ENCODE assay signal across 20 cellular contexts in genomic region chr5:159403906-159404641, GRCh38.
DNase-seq lines count a peak whose midpoint lies in the region; ATAC-seq and TF ChIP-seq lines count a peak whose summit lies in the region.
"Had no signal": no experiment of that assay in that cellular context is flagged by ENCODE, and none has a peak within 500 bp of the region (broad histone marks: within the 10 kb centered on the region; RNA-seq: fewer than 3 reads in every experiment).

No MANE protein-coding gene starts in this region.

- no peaks in the 10 kb centered on the region for H3K9me3 ChIP-seq in HEK293 (ENCODE audit: control insufficient read depth, insufficient read depth, low read depth, low read length)
- H3K9me3 ChIP-seq in CD4-positive, alpha-beta T cell (ENCODE audit: control insufficient read depth, low read length) = no peaks in the 10 kb centered on the region

- no peaks in the 10 kb centered on the region for H3K4me1 Mint-ChIP-seq in CD4-positive, alpha-beta T cell (ENCODE audit: low read depth)

- no peaks in the 10 kb centered on the region for H3K9me3 Mint-ChIP-seq in CD4-positive, alpha-beta T cell
- H3K9me3 Mint-ChIP-seq: activated CD8-positive, alpha-beta T cell treated with anti-CD3 and anti-CD28 coated beads for 36 hours; activated naive CD4-positive, alpha-beta T cell treated with anti-CD3 and anti-CD28 coated beads, Interleukin-2, amount 50 U/mL, for 72 hours; mesothelial cell of epicardium; neural progenitor cell; WTC11 had no signal

- no peak for ATAC-seq in HG03039 (IDR thresholded peaks at IDR 0.05; ENCODE audit: unreplicated experiment)
- no peak for ATAC-seq in CD4-positive, alpha-beta T cell (ENCODE audit: poor library complexity)
- ATAC-seq: activated CD8-positive, alpha-beta T cell treated with anti-CD3 and anti-CD28 coated beads for 36 hours; activated naive CD4-positive, alpha-beta T cell treated with anti-CD3 and anti-CD28 coated beads, Interleukin-2, amount 50 U/mL, for 72 hours; right cardiac atrium; WTC11 had no signal

- no peak overlapping the region for H3K27ac Mint-ChIP-seq in CD4-positive, alpha-beta T cell
- H3K27ac Mint-ChIP-seq: activated CD8-positive, alpha-beta T cell treated with anti-CD3 and anti-CD28 coated beads for 36 hours; activated naive CD4-positive, alpha-beta T cell treated with anti-CD3 and anti-CD28 coated beads, Interleukin-2, amount 50 U/mL, for 72 hours; mesothelial cell of epicardium; neural progenitor cell; WTC11 had no signal

- peak overlapping the region; percentile 28 for H3K27ac ChIP-seq in HEK293 (ENCODE audit: extremely low read depth, low read depth, low read length)
- no peak overlapping the region for H3K27ac ChIP-seq in CD4-positive, alpha-beta T cell (ENCODE audit: low read depth, low read length)
- H3K27ac ChIP-seq: cardiac muscle cell, hepatocyte, neural progenitor cell had no signal

- POLR2A ChIA-PET in HEK293 (lab: Yijun Ruan, JAX) = no interaction called here
- POLR2A ChIA-PET in CD4-positive, alpha-beta T cell (lab: Charles Lee) = no interaction called here

- H3K36me3 Mint-ChIP-seq in CD4-positive, alpha-beta T cell (ENCODE audit: low read depth) = no peaks in the 10 kb centered on the region
- H3K36me3 Mint-ChIP-seq: activated naive CD4-positive, alpha-beta T cell treated with anti-CD3 and anti-CD28 coated beads, Interleukin-2, amount 50 U/mL, for 72 hours; mesothelial cell of epicardium; neural progenitor cell; WTC11 had no signal

- H3K27me3 ChIP-seq in CD4-positive, alpha-beta T cell (ENCODE audit: control insufficient read depth, insufficient read depth, low read length) = no peaks in the 10 kb centered on the region
- H3K27me3 ChIP-seq: cardiac muscle cell, hepatocyte, neural progenitor cell had no signal

- peaks cover 16% of the 10 kb centered on the region for H3K27me3 Mint-ChIP-seq in CD4-positive, alpha-beta T cell

- no peak overlapping the region for H3K4me3 ChIP-seq in HEK293 (ENCODE audit: low read depth, low read length)
- H3K4me3 ChIP-seq in fibroblast of mammary gland (ENCODE audit: control insufficient read depth, low read depth, low read length) = no peak overlapping the region
- H3K4me3 ChIP-seq: cardiac muscle cell, hepatocyte, neural progenitor cell had no signal

- CTCF ChIA-PET in HEK293 (lab: Yijun Ruan, JAX) = interaction anchor here (0.5 kb wide), 1 partner anchor 477 kb away, joined by 3 read pairs; no protein-coding TSS in a partner anchor
- CTCF ChIA-PET in CD4-positive, alpha-beta T cell (lab: Charles Lee) = no interaction called here

- peaks cover 5% of the 10 kb centered on the region; the same call in 1 of the 2 replicates for H3K4me1 ChIP-seq in HEK293 (ENCODE audit: control insufficient read depth, insufficient read depth, low read length)

- no peak for TF ChIP-seq CTCF in HEK293 (tag by site-specific recombination; IDR thresholded peaks at IDR 0.05)
- TF ChIP-seq CTCF in fibroblast of mammary gland (conservative IDR thresholded peaks at IDR 0.05; ENCODE audit: control insufficient read depth, insufficient read depth, low read depth, low read length) = no peak
- TF ChIP-seq CTCF in CD4-positive, alpha-beta T cell (IDR thresholded peaks at IDR 0.05) = no peak

- H3K4me3 Mint-ChIP-seq in CD4-positive, alpha-beta T cell = no peak overlapping the region
- H3K4me3 Mint-ChIP-seq: activated CD8-positive, alpha-beta T cell treated with anti-CD3 and anti-CD28 coated beads for 36 hours; mesothelial cell of epicardium; neural progenitor cell; WTC11 had no signal

- no peaks in the 10 kb centered on the region for H3K36me3 ChIP-seq in HEK293 (ENCODE audit: control insufficient read depth in 2 of 2, insufficient read depth in 1 of 2, low read length in 2 of 2)
- H3K36me3 ChIP-seq: cardiac muscle cell, neural progenitor cell had no signal

- DNase-seq in AG08395 (ENCODE audit: low spot score) = peak; percentile 23
- peak; percentile 22 for DNase-seq in NCI-H526 treated with DMSO at 0.1 percent for 48 hours (lab: John Stamatoyannopoulos, UW)
- peak; percentile 40 for DNase-seq in fibroblast of mammary gland (ENCODE audit: low read depth)
- no peak for DNase-seq in GOT3 (lab: John Stamatoyannopoulos, UW)
- no peak for DNase-seq in LoVo (ENCODE audit: low spot score)
- DNase-seq in CD4-positive, alpha-beta T cell = no peak
- DNase-seq: activated CD8-positive, alpha-beta T cell treated with anti-CD3 and anti-CD28 coated beads for 36 hours; activated T-cell treated with anti-CD3 and anti-CD28 coated beads, Interleukin-2, amount 50 U/mL, for 48 hours; NCI-H1092; NCI-H510A; right cardiac atrium; RPMI8226 had no signal

- intact Hi-C loops in CD4-positive, alpha-beta T cell (cut with DNase I, micrococcal nuclease) = no loop called here

TF ChIP-seq in HEK293, 187 proteins besides CTCF, POLR2A, EP300 and RAD21 (continues in another document):
- no peak for TF ChIP-seq ZNF221 (tag by site-specific recombination; IDR thresholded peaks at IDR 0.05; ENCODE audit: borderline replicate concordance)
- no peak for TF ChIP-seq ZNF544 (tag by site-specific recombination; IDR thresholded peaks at IDR 0.05)
- no peak for TF ChIP-seq ZNF626 (tag by site-specific recombination; IDR thresholded peaks at IDR 0.05)
- no peak for TF ChIP-seq ZSCAN16 (tag by site-specific recombination; IDR thresholded peaks at IDR 0.05)
- TF ChIP-seq ZBTB7A (tag by site-specific recombination; IDR thresholded peaks at IDR 0.05; ENCODE audit: low read depth) = 0 out of 2 replicates have a peak, but pooled peaks have one; percentile 10
- TF ChIP-seq, protein P1, sequence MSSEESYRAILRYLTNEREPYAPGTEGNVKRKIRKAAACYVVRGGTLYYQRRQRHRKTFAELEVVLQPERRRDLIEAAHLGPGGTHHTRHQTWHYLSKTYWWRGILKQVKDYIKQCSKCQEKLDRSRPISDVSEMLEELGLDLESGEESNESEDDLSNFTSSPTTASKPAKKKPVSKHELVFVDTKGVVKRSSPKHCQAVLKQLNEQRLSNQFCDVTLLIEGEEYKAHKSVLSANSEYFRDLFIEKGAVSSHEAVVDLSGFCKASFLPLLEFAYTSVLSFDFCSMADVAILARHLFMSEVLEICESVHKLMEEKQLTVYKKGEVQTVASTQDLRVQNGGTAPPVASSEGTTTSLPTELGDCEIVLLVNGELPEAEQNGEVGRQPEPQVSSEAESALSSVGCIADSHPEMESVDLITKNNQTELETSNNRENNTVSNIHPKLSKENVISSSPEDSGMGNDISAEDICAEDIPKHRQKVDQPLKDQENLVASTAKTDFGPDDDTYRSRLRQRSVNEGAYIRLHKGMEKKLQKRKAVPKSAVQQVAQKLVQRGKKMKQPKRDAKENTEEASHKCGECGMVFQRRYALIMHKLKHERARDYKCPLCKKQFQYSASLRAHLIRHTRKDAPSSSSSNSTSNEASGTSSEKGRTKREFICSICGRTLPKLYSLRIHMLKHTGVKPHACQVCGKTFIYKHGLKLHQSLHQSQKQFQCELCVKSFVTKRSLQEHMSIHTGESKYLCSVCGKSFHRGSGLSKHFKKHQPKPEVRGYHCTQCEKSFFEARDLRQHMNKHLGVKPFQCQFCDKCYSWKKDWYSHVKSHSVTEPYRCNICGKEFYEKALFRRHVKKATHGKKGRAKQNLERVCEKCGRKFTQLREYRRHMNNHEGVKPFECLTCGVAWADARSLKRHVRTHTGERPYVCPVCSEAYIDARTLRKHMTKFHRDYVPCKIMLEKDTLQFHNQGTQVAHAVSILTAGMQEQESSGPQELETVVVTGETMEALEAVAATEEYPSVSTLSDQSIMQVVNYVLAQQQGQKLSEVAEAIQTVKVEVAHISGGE (tag by site-specific recombination; conservative IDR thresholded peaks at IDR 0.05; ENCODE audit: low read depth) = no peak
- TF ChIP-seq OSR2 (tag by site-specific recombination; IDR thresholded peaks at IDR 0.05) = peak; percentile 99
- peak; percentile 46; the same call in 1 of the 2 replicates for TF ChIP-seq ZNF843 (tag by site-specific recombination; IDR thresholded peaks at IDR 0.05)
- TF ChIP-seq, protein P2, sequence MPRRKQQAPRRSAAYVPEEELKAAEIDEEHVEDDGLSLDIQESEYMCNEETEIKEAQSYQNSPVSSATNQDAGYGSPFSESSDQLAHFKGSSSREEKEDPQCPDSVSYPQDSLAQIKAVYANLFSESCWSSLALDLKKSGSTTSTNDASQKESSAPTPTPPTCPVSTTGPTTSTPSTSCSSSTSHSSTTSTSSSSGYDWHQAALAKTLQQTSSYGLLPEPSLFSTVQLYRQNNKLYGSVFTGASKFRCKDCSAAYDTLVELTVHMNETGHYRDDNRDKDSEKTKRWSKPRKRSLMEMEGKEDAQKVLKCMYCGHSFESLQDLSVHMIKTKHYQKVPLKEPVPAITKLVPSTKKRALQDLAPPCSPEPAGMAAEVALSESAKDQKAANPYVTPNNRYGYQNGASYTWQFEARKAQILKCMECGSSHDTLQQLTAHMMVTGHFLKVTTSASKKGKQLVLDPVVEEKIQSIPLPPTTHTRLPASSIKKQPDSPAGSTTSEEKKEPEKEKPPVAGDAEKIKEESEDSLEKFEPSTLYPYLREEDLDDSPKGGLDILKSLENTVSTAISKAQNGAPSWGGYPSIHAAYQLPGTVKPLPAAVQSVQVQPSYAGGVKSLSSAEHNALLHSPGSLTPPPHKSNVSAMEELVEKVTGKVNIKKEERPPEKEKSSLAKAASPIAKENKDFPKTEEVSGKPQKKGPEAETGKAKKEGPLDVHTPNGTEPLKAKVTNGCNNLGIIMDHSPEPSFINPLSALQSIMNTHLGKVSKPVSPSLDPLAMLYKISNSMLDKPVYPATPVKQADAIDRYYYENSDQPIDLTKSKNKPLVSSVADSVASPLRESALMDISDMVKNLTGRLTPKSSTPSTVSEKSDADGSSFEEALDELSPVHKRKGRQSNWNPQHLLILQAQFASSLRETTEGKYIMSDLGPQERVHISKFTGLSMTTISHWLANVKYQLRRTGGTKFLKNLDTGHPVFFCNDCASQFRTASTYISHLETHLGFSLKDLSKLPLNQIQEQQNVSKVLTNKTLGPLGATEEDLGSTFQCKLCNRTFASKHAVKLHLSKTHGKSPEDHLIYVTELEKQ (tag by site-specific recombination; IDR thresholded peaks at IDR 0.05; ENCODE audit: borderline replicate concordance) = peak; percentile 63; the same call in 1 of the 2 replicates
- TF ChIP-seq BCL11B (tag by site-specific recombination; IDR thresholded peaks at IDR 0.05; ENCODE audit: low read depth) = no peak
- TF ChIP-seq SCRT2 (tag by site-specific recombination; IDR thresholded peaks at IDR 0.05) = peak; percentile 97
- TF ChIP-seq ZNF155 (tag by site-specific recombination; IDR thresholded peaks at IDR 0.05) = no peak

Comparison
In these comparisons a context has a peak if more than half of its experiments do, and no peak if none do; other contexts are left out.
1. DNase-seq: peak in AG08395 (single experiment), NCI-H526 treated with DMSO at 0.1 percent for 48 hours (single experiment) and fibroblast of mammary gland (single experiment); none in GOT3 (single experiment), LoVo (single experiment) and CD4-positive, alpha-beta T cell (0 of 10).